Comparison of ENCODE assay signal across 11 cellular contexts in genomic region chr3:11273945-11274344, GRCh38. TPM values are rescaled to one million over a fixed set of nuclear protein-coding genes. Genes with fewer than 3 reads are reported as not detected.
DNase-seq lines count a peak whose midpoint lies in the region; ATAC-seq, FAIRE-seq and TF ChIP-seq lines count a peak whose summit lies in the region.
"Had no signal": no experiment of that assay in that cellular context is flagged by ENCODE, and none has a peak within 500 bp of the region (broad histone marks: within the 10 kb centered on the region; RNA-seq: fewer than 3 reads in every experiment).

No MANE protein-coding gene starts in this region.

- no peak overlapping the region for H4K8ac ChIP-seq in mesenchymal stem cell (ENCODE audit: low read length)

- H3K9me3 ChIP-seq in A549: no peaks in the 10 kb centered on the region
- H3K9me3 ChIP-seq in mesenchymal stem cell (ENCODE audit: control insufficient read depth, low read length): no peaks in the 10 kb centered on the region
- H3K9me3 ChIP-seq: right lobe of liver had no signal

- H3K4ac ChIP-seq in mesenchymal stem cell (ENCODE audit: low read depth in 1 of 2, low read length in 2 of 2): no peak overlapping the region

- no peak overlapping the region for H3K9ac ChIP-seq in mesenchymal stem cell (ENCODE audit: low read length)

- H3K4me2 ChIP-seq in A549: peak overlapping the region; percentile 85
- no peak overlapping the region for H3K4me2 ChIP-seq in mesenchymal stem cell (ENCODE audit: low read length, poor library complexity, severe bottlenecking)

- H3K9me3 Mint-ChIP-seq in HFFc6: no peaks in the 10 kb centered on the region
- H3K9me3 Mint-ChIP-seq in activated T-helper 1 cell treated with anti-CD3 and anti-CD28 coated beads, Interleukin-12 subunit alpha, Interleukin-12 subunit beta, Interleukin-2, Interleukin-4 antibody, amounts not matched to agents 30 ng/mL and 10 ng/mL and 1 ng/mL, durations not matched to agents 14 hours and 24 hours and 36 hours: peaks cover 9% of the 10 kb centered on the region

- H3K4me1 ChIP-seq in A549 (peaks cover 18% of the 10 kb centered on the region; the same call in 2 of the 3 replicates), mesenchymal stem cell (ENCODE audit: control insufficient read depth, insufficient read depth, low read depth, low read length) (peaks cover 8% of the 10 kb centered on the region)

- peak overlapping the region; percentile 98 for H3K4me3 Mint-ChIP-seq in HFFc6
- H3K4me3 Mint-ChIP-seq in activated T-helper 1 cell treated with anti-CD3 and anti-CD28 coated beads, Interleukin-12 subunit alpha, Interleukin-12 subunit beta, Interleukin-2, Interleukin-4 antibody, amounts not matched to agents 30 ng/mL and 10 ng/mL and 1 ng/mL, durations not matched to agents 14 hours and 24 hours and 36 hours: peak overlapping the region; percentile 90

- peaks cover 66% of the 10 kb centered on the region for H3K4me1 Mint-ChIP-seq in HFFc6 (ENCODE audit: low read depth)
- H3K4me1 Mint-ChIP-seq in activated T-helper 1 cell treated with anti-CD3 and anti-CD28 coated beads, Interleukin-12 subunit alpha, Interleukin-12 subunit beta, Interleukin-2, Interleukin-4 antibody, amounts not matched to agents 30 ng/mL and 10 ng/mL and 1 ng/mL, durations not matched to agents 14 hours and 24 hours and 36 hours (ENCODE audit: low read depth): peaks cover 57% of the 10 kb centered on the region

- no peak overlapping the region for H3K23ac ChIP-seq in mesenchymal stem cell (ENCODE audit: low read length in 2 of 2)

- H2BK120ac ChIP-seq in mesenchymal stem cell (ENCODE audit: low read depth, low read length): no peak overlapping the region

- H2BK15ac ChIP-seq in mesenchymal stem cell (ENCODE audit: low read depth, poor library complexity, severe bottlenecking): no peak overlapping the region

- CTCF ChIA-PET in A549 (lab: Yijun Ruan, JAX): interaction anchor here (0.6 to 3.9 kb wide), 4 partner anchors 38 to 87 kb away, joined by 3 to 15 read pairs (median 4); no protein-coding TSS in a partner anchor

- H3K27ac ChIP-seq in A549: no peak overlapping the region
- H3K27ac ChIP-seq in mesenchymal stem cell (ENCODE audit: low read length, poor library complexity, severe bottlenecking): no peak overlapping the region

- no peak overlapping the region for H2AFZ ChIP-seq in mesenchymal stem cell (ENCODE audit: low read depth, low read length)

- peaks cover 7 to 11% of the 10 kb centered on the region in 2 experiments for H3K36me3 ChIP-seq in mesenchymal stem cell (ENCODE audit: control insufficient read depth in 1 of 2, insufficient read depth in 2 of 2, low read depth in 1 of 2, low read length in 2 of 2)
- H3K36me3 ChIP-seq: right lobe of liver had no signal

- TF ChIP-seq CTCF in A549 (IDR thresholded peaks at IDR 0.05): no peak
- TF ChIP-seq CTCF in HFFc6 (IDR thresholded peaks at IDR 0.05): no peak

- POLR2A ChIA-PET in A549 (lab: Yijun Ruan, JAX): no interaction called here

- DNase-seq in A549 (ENCODE audit: low read depth in 1 of 2, low spot score in 1 of 2) (no peak), HFFc6 (no peak), mesenchymal stem cell (peak; percentile 54), erythroblast (lab: John Stamatoyannopoulos, UW) (no peak), cerebellar nuclear complex (lab: John Stamatoyannopoulos, UW) (no peak), left colon (no peak)
- no peak for DNase-seq in activated T-helper 1 cell treated with anti-CD3 and anti-CD28 coated beads, Interleukin-12 subunit alpha, Interleukin-12 subunit beta, Interleukin-2, Interleukin-4 antibody, amounts not matched to agents 30 ng/mL and 10 ng/mL and 1 ng/mL, durations not matched to agents 14 hours and 24 hours and 36 hours (ENCODE audit: low spot score)
- DNase-seq: DMS 273 treated with DMSO at 0.1 percent for 48 hours, NCI-H2029, right lobe of liver had no signal

- H4K91ac ChIP-seq in mesenchymal stem cell (ENCODE audit: low read length): no peak overlapping the region

- no peak for FAIRE-seq in A549 (lab: Jason Lieb, UNC)

- H3K18ac ChIP-seq in mesenchymal stem cell (ENCODE audit: low read depth in 1 of 2, low read length in 2 of 2): no peak overlapping the region

- H3K79me1 ChIP-seq in mesenchymal stem cell (replicated peaks; ENCODE audit: low read length, poor library complexity, severe bottlenecking): peaks cover 11% of the 10 kb centered on the region

- TF ChIP-seq RAD21 in A549 (conservative IDR thresholded peaks at IDR 0.05 in 1 of 2, IDR thresholded peaks at IDR 0.05 in 1 of 2): no peak

- no peak overlapping the region for H3K14ac ChIP-seq in mesenchymal stem cell (ENCODE audit: low read length in 2 of 2)

- H3K27me3 ChIP-seq in mesenchymal stem cell (ENCODE audit: control insufficient read depth in 1 of 2, insufficient read depth in 1 of 2, low read length in 2 of 2): no peaks in the 10 kb centered on the region
- H3K27me3 ChIP-seq: right lobe of liver had no signal

- H3K4me3 ChIP-seq in A549: no peak overlapping the region
- peak overlapping the region in 1 of 2 experiments; percentile 99 for H3K4me3 ChIP-seq in mesenchymal stem cell (ENCODE audit: insufficient read depth in 1 of 2, low read depth in 1 of 2, low read length in 2 of 2)

- no peak overlapping the region for H2AK5ac ChIP-seq in mesenchymal stem cell (ENCODE audit: low read length, severe bottlenecking)

- H2BK5ac ChIP-seq in mesenchymal stem cell (ENCODE audit: low read depth, low read length, poor library complexity, severe bottlenecking): no peak overlapping the region

- WGBS in A549 (ENCODE audit: missing lambda C conversion rate): 94% methylated on average over 6 of the region's 6 CpGs
- 96% methylated on average over 6 of the region's 6 CpGs for WGBS in mesenchymal stem cell

- peak overlapping the region; percentile 95 for H3K27ac Mint-ChIP-seq in HFFc6
- H3K27ac Mint-ChIP-seq in activated T-helper 1 cell treated with anti-CD3 and anti-CD28 coated beads, Interleukin-12 subunit alpha, Interleukin-12 subunit beta, Interleukin-2, Interleukin-4 antibody, amounts not matched to agents 30 ng/mL and 10 ng/mL and 1 ng/mL, durations not matched to agents 14 hours and 24 hours and 36 hours: peak overlapping the region; percentile 90

- H3K36me3 Mint-ChIP-seq in HFFc6 (ENCODE audit: low read depth): peaks cover 33% of the 10 kb centered on the region
- H3K36me3 Mint-ChIP-seq in activated T-helper 1 cell treated with anti-CD3 and anti-CD28 coated beads, Interleukin-12 subunit alpha, Interleukin-12 subunit beta, Interleukin-2, Interleukin-4 antibody, amounts not matched to agents 30 ng/mL and 10 ng/mL and 1 ng/mL, durations not matched to agents 14 hours and 24 hours and 36 hours (ENCODE audit: low read depth): peaks cover 35% of the 10 kb centered on the region

- H3K27me3 Mint-ChIP-seq in HFFc6 (ENCODE audit: insufficient read depth): no peaks in the 10 kb centered on the region
- peaks cover 3% of the 10 kb centered on the region for H3K27me3 Mint-ChIP-seq in activated T-helper 1 cell treated with anti-CD3 and anti-CD28 coated beads, Interleukin-12 subunit alpha, Interleukin-12 subunit beta, Interleukin-2, Interleukin-4 antibody, amounts not matched to agents 30 ng/mL and 10 ng/mL and 1 ng/mL, durations not matched to agents 14 hours and 24 hours and 36 hours (ENCODE audit: insufficient read depth)

- intact Hi-C loops in activated T-helper 1 cell treated with anti-CD3 and anti-CD28 coated beads, Interleukin-12 subunit alpha, Interleukin-12 subunit beta, Interleukin-2, Interleukin-4 antibody, amounts not matched to agents 30 ng/mL and 10 ng/mL and 1 ng/mL, durations not matched to agents 14 hours and 24 hours and 36 hours (cut with micrococcal nuclease): loop anchor here (2.0 to 10.0 kb wide), 4 partner anchors 33 to 1211 kb away; partner anchors contain the start of genes TSEN2 and VGLL4
- intact Hi-C loops in left colon (cut with DNase I, micrococcal nuclease): no loop called here

- no peak for ATAC-seq in A549
- ATAC-seq in GM21825 (IDR thresholded peaks at IDR 0.05; ENCODE audit: unreplicated experiment): no peak
- ATAC-seq in left colon: no peak

- TF ChIP-seq POLR2A in A549 (IDR thresholded peaks at IDR 0.05; ENCODE audit: low read length) (no peak), erythroblast (IDR thresholded peaks at IDR 0.05; ENCODE audit: low read length) (no peak)

- H2BK12ac ChIP-seq in mesenchymal stem cell (ENCODE audit: low read length in 2 of 2): no peak overlapping the region

- TF ChIP-seq EP300 in A549 (IDR thresholded peaks at IDR 0.05): no peak

TF ChIP-seq in A549, 52 proteins besides CTCF, POLR2A, EP300 and RAD21:
- TF ChIP-seq SREBF2 (IDR thresholded peaks at IDR 0.05) (no peak), RCOR1 (IDR thresholded peaks at IDR 0.05; ENCODE audit: low read depth, low read length) (no peak)

RNA-seq across cellular contexts. Expression of gene ATG7, which starts 1.7 kb away (rescaled TPM):
- 30.2 and 41.2 TPM in 2 replicates for polyA plus RNA-seq in A549 (2011; rRNA removed)
- polyA plus RNA-seq in A549 (2012; cell fraction: cytosol; rRNA removed): 16.3 and 18.7 TPM in 2 replicates
- 28.9 and 47.1 TPM in 2 replicates for polyA plus RNA-seq in A549 (2012; cell fraction: nucleus; rRNA removed)
- 27.2 to 29.9 TPM (median 27.7 TPM) in 3 replicates for polyA plus RNA-seq in A549 (2017; fragmentation: RNase III; extraction: RNeasy Plus Mini Kit Qiagen cat#74134 plus additional on column Dnase treatment)
- 57.1 and 62.5 TPM in 2 replicates for polyA minus RNA-seq in A549 (2011; rRNA and poly(A)+ RNA removed)
- 10 to 100 TPM; 44.5 to 53.0 (median 49.3) TPM for total RNA-seq in HFFc6 (2021; fragmentation: NEBNext Ultra II Directional; extraction: Animal tissue kit (Norgen Biotek cat#: 25700))
- 38.6 and 44.0 TPM in 2 replicates for total RNA-seq in activated T-helper 1 cell treated with anti-CD3 and anti-CD28 coated beads, Interleukin-12 subunit alpha, Interleukin-12 subunit beta, Interleukin-2, Interleukin-4 antibody, amounts not matched to agents 30 ng/mL and 10 ng/mL and 1 ng/mL, durations not matched to agents 14 hours and 24 hours and 36 hours
- 18.7 TPM for polyA plus RNA-seq in mesenchymal stem cell (2013, experiment 1 of 2)
- 18.7 TPM for polyA plus RNA-seq in mesenchymal stem cell (2013, experiment 2 of 2)
- total RNA-seq in left colon: 10 to 100 TPM; 34.6 to 41.0 TPM
